17 cellular contexts compared by ENCODE assay signal in genomic region chr22:27809700-27810365, GRCh38. TPM values are rescaled to one million over a fixed set of nuclear protein-coding genes. Genes with fewer than 3 reads are reported as not detected.
DNase-seq lines count a peak whose midpoint lies in the region; ATAC-seq and TF ChIP-seq lines count a peak whose summit lies in the region.
"Had no signal": no experiment of that assay in that cellular context is flagged by ENCODE, and none has a peak within 500 bp of the region (broad histone marks: within the 10 kb centered on the region; RNA-seq: fewer than 3 reads in every experiment).

No MANE protein-coding gene starts in this region.

- no peaks in the 10 kb centered on the region for H3K9me3 ChIP-seq in endodermal cell (ENCODE audit: control insufficient read depth, low read length)
- no peaks in the 10 kb centered on the region for H3K9me3 ChIP-seq in left lung
- H3K9me3 ChIP-seq in suprapubic skin: no peaks in the 10 kb centered on the region
- H3K9me3 ChIP-seq: right lobe of liver had no signal

- no peak for TF ChIP-seq CTCF in RWPE1 (conservative IDR thresholded peaks at IDR 0.05; ENCODE audit: low read depth)
- TF ChIP-seq CTCF in endodermal cell (conservative IDR thresholded peaks at IDR 0.05): no peak
- no peak for TF ChIP-seq CTCF in left lung (IDR thresholded peaks at IDR 0.05)
- TF ChIP-seq CTCF in suprapubic skin (IDR thresholded peaks at IDR 0.05): no peak

- H3K4me3 Mint-ChIP-seq in endodermal cell: peak overlapping the region; percentile 30
- H3K4me3 Mint-ChIP-seq: activated naive CD8-positive, alpha-beta T cell treated with anti-CD3 and anti-CD28 coated beads, Interleukin-2, amount 10 ng/mL, durations not matched to agents 7 days and 5 days; central memory CD8-positive, alpha-beta T cell; memory B cell had no signal

- peaks cover 16% of the 10 kb centered on the region for H3K4me1 ChIP-seq in endodermal cell (ENCODE audit: control insufficient read depth, insufficient read depth, low read length)
- H3K4me1 ChIP-seq in left lung: peaks cover 7% of the 10 kb centered on the region in 2 donors
- H3K4me1 ChIP-seq in suprapubic skin: peaks cover 19% of the 10 kb centered on the region

- peaks cover 33% of the 10 kb centered on the region for H3K4me1 Mint-ChIP-seq in endodermal cell
- H3K4me1 Mint-ChIP-seq: activated naive CD8-positive, alpha-beta T cell treated with anti-CD3 and anti-CD28 coated beads, Interleukin-2, amount 10 ng/mL, durations not matched to agents 7 days and 5 days had no signal

- H3K36me3 Mint-ChIP-seq in endodermal cell (ENCODE audit: low read depth): no peaks in the 10 kb centered on the region
- H3K36me3 Mint-ChIP-seq: activated naive CD8-positive, alpha-beta T cell treated with anti-CD3 and anti-CD28 coated beads, Interleukin-2, amount 10 ng/mL, durations not matched to agents 7 days and 5 days; memory B cell had no signal

- no peak for TF ChIP-seq POLR2A in suprapubic skin (IDR thresholded peaks at IDR 0.05)

- CTCF ChIA-PET in RWPE1 (lab: Yijun Ruan, JAX): interaction anchor here (0.6 kb wide), 1 partner anchor 169 kb away, joined by 3 read pairs; no protein-coding TSS in a partner anchor

- H3K4me3 ChIP-seq in endodermal cell (ENCODE audit: low read length) (no peak overlapping the region), left lung (no peak overlapping the region), suprapubic skin (no peak overlapping the region)
- H3K4me3 ChIP-seq: right lobe of liver had no signal

- DNase-seq in RWPE1 (ENCODE audit: low spot score): no peak
- DNase-seq in endodermal cell: no peak
- no peak for DNase-seq in left lung
- DNase-seq in suprapubic skin (ENCODE audit: low spot score in 2 of 2): no peak
- no peak for DNase-seq in hypothalamus (lab: John Stamatoyannopoulos, UW)
- DNase-seq in NCI-H187 treated with DMSO at 0.1 percent for 48 hours (lab: John Stamatoyannopoulos, UW): no peak
- DNase-seq in GM19240 (ENCODE audit: insufficient read length, low spot score): no peak
- DNase-seq: activated CD4-positive, alpha-beta T cell treated with anti-CD3 and anti-CD28 coated beads, Interleukin-2, amount 50 U/mL, for 4 hours; activated naive CD8-positive, alpha-beta T cell treated with anti-CD3 and anti-CD28 coated beads, Interleukin-2, amount 10 ng/mL, durations not matched to agents 7 days and 5 days; activated T-cell treated with anti-CD3 and anti-CD28 coated beads, Interleukin-2, amount 50 U/mL, for 48 hours; NCI-H748 treated with DMSO at 0.1 percent for 48 hours; stimulated activated CD4-positive, alpha-beta T cell treated with anti-CD3 and anti-CD28 coated beads, Interleukin-2, amount 100 ng/mL, for 48 hours; SW 1271 had no signal

- H3K27ac Mint-ChIP-seq in endodermal cell: peak overlapping the region; percentile 94
- H3K27ac Mint-ChIP-seq: activated naive CD8-positive, alpha-beta T cell treated with anti-CD3 and anti-CD28 coated beads, Interleukin-2, amount 10 ng/mL, durations not matched to agents 7 days and 5 days; memory B cell had no signal

- no peak for TF ChIP-seq EP300 in suprapubic skin (IDR thresholded peaks at IDR 0.05)

- POLR2A ChIA-PET in RWPE1 (lab: Yijun Ruan, JAX; ENCODE audit: low non-redundant PET): no interaction called here

- peak; percentile 5 for ATAC-seq in left lung
- ATAC-seq in GM18519 (IDR thresholded peaks at IDR 0.05; ENCODE audit: low FRiP score, unreplicated experiment): no peak

- peak overlapping the region; percentile 86 for H3K27ac ChIP-seq in RWPE1
- H3K27ac ChIP-seq in endodermal cell (ENCODE audit: low read depth, low read length): no peak overlapping the region
- H3K27ac ChIP-seq in left lung: no peak overlapping the region
- peak overlapping the region; percentile 60 for H3K27ac ChIP-seq in suprapubic skin
- H3K27ac ChIP-seq: right lobe of liver had no signal

- no peaks in the 10 kb centered on the region for H3K9me3 Mint-ChIP-seq in endodermal cell
- H3K9me3 Mint-ChIP-seq: activated naive CD8-positive, alpha-beta T cell treated with anti-CD3 and anti-CD28 coated beads, Interleukin-2, amount 10 ng/mL, durations not matched to agents 7 days and 5 days; central memory CD8-positive, alpha-beta T cell; memory B cell had no signal

- intact Hi-C loops in left lung (cut with DNase I): loop anchor here in 1 of 2 donors (10.0 kb wide), 1 partner anchor 405 kb away; no protein-coding TSS in a partner anchor

- H3K36me3 ChIP-seq in endodermal cell (ENCODE audit: control insufficient read depth, insufficient read depth, low read length) (no peaks in the 10 kb centered on the region), left lung (no peaks in the 10 kb centered on the region), suprapubic skin (no peaks in the 10 kb centered on the region)
- H3K36me3 ChIP-seq: right lobe of liver had no signal

- peaks cover 32% of the 10 kb centered on the region for H3K27me3 Mint-ChIP-seq in endodermal cell (ENCODE audit: insufficient read depth)

- H3K9ac ChIP-seq in endodermal cell (ENCODE audit: extremely low read depth, low read length, poor library complexity, severe bottlenecking): no peak overlapping the region

- 63 to 100% methylated on average over 3 to 9 of the region's 9 CpGs for WGBS in endodermal cell (ENCODE audit: insufficient coverage in 1 of 2, insufficient read length in 1 of 2), 2 experiments
- WGBS in suprapubic skin: 37% methylated on average over 9 of the region's 9 CpGs

- H3K27me3 ChIP-seq in endodermal cell (ENCODE audit: control insufficient read depth, insufficient read depth, low read length, poor library complexity, severe bottlenecking) (peaks cover 24% of the 10 kb centered on the region), left lung (peaks cover 0 to 4% of the 10 kb centered on the region in 2 donors), suprapubic skin (no peaks in the 10 kb centered on the region)
- H3K27me3 ChIP-seq: right lobe of liver had no signal

RNA-seq across cellular contexts. Expression of gene MN1, which starts 8.3 kb away (rescaled TPM):
- 10 to 100 TPM in 1 of 2 donors, 1 to 10 TPM in 1; 4.4 to 17.8 TPM for total RNA-seq in endodermal cell
- 41.5 TPM for polyA plus RNA-seq in endodermal cell (2013, experiment 1 of 2)
- 44.1 TPM for polyA plus RNA-seq in endodermal cell (2013, experiment 2 of 2)
- 1 to 10 TPM; 5.1 to 7.4 TPM for total RNA-seq in left lung
- 1 to 10 TPM; 1.7 to 6.5 (median 4.1) TPM for total RNA-seq in suprapubic skin

Comparison
In these comparisons a context has a peak if more than half of its experiments do, and no peak if none do; other contexts are left out.
1. H3K27ac ChIP-seq: peak in RWPE1 (single experiment) and suprapubic skin (single experiment); none in endodermal cell (single experiment) and left lung (0 of 2).